In genomic region chr6:143450453-143451362, GRCh38 we compare ENCODE assay signal across 8 cellular contexts. TPM values are rescaled to one million over a fixed set of nuclear protein-coding genes. Genes with fewer than 3 reads are reported as not detected.
DNase-seq lines count a peak whose midpoint lies in the region; ATAC-seq and TF ChIP-seq lines count a peak whose summit lies in the region.

ADAT2 (minus strand) TSS chr6:143450695; CDS start chr6:143450658, 37 bp downstream.
PEX3 (plus strand) TSS chr6:143450805; CDS start chr6:143451043, 238 bp downstream.

- H3K4me1 ChIP-seq in HUES48 (ENCODE audit: control insufficient read depth, insufficient read depth, low read length), result peaks cover 8% of the 10 kb centered on the region; the same call in 1 of the 2 replicates
- no peaks in the 10 kb centered on the region for H3K4me1 ChIP-seq in NT2/D1 (ENCODE audit: insufficient read depth, insufficient read length)
- H3K4me1 ChIP-seq in endocrine pancreas (ENCODE audit: control insufficient read depth, insufficient read depth, low read length), result peaks cover 13% of the 10 kb centered on the region
- H3K4me1 ChIP-seq in mesendoderm (ENCODE audit: control insufficient read depth, low read depth, low read length), result no peaks in the 10 kb centered on the region

- intact Hi-C loops in Calu3 (cut with micrococcal nuclease; ENCODE audit: unreplicated experiment), result no loop called here

- TSS peak; percentile 48 for BruUV-seq in Calu3 (replicated peaks; lab: Mats Ljungman, UMichigan)

- TF ChIP-seq CTCF in Calu3 (IDR thresholded peaks at IDR 0.05; ENCODE audit: unreplicated experiment), result no peak

- peak within 1 kb of the TSS; percentile 95 for H3K56ac ChIP-seq in mesendoderm (ENCODE audit: low read length)

- peaks cover 3% of the 10 kb centered on the region for H3K79me2 ChIP-seq in mesendoderm (ENCODE audit: control insufficient read depth, insufficient read depth, low read length)

- H2AK5ac ChIP-seq in mesendoderm (ENCODE audit: low read length), result no peak within 1 kb of the TSS

- DNase-seq in Calu3, result peak; percentile 89
- DNase-seq in NT2/D1 (ENCODE audit: low read depth, low spot score), result peak; percentile 84
- peak; percentile 97 for DNase-seq in activated CD8-positive, alpha-beta memory T cell treated with anti-CD3 and anti-CD28 coated beads, Interleukin-2, amount 10 ng/mL, durations not matched to agents 7 days and 5 days
- peak; percentile 97 for DNase-seq in mesendoderm
- DNase-seq in stimulated activated CD8-positive, alpha-beta memory T cell treated with anti-CD3 and anti-CD28 coated beads, Interleukin-12 subunit alpha, Interleukin-12 subunit beta, amount 100 ng/mL, for 4 hours (ENCODE audit: low read depth), result peak; percentile 85

- H3K36me3 ChIP-seq in HUES48 (ENCODE audit: control insufficient read depth, insufficient read depth, low read length), result 0 out of 2 replicates have a peak, but pooled peaks cover 3% of the 10 kb centered on the region
- H3K36me3 ChIP-seq in NT2/D1 (ENCODE audit: insufficient read depth, insufficient read length, low read length), result no peaks in the 10 kb centered on the region
- H3K36me3 ChIP-seq in endocrine pancreas (ENCODE audit: control insufficient read depth, insufficient read depth, low read length), result no peaks in the 10 kb centered on the region
- H3K36me3 ChIP-seq in mesendoderm (ENCODE audit: control insufficient read depth, insufficient read depth, low read length), result no peaks in the 10 kb centered on the region

- peak within 1 kb of the TSS; percentile 61 for H3K18ac ChIP-seq in mesendoderm (ENCODE audit: low read length)

- peaks cover 5% of the 10 kb centered on the region for H3K79me1 ChIP-seq in mesendoderm (ENCODE audit: low read length)

- peaks cover 8% of the 10 kb centered on the region for H3K4me1 Mint-ChIP-seq in Calu3 (ENCODE audit: low read depth, unreplicated experiment)
- H3K4me1 Mint-ChIP-seq in activated CD8-positive, alpha-beta memory T cell treated with anti-CD3 and anti-CD28 coated beads, Interleukin-2, amount 10 ng/mL, durations not matched to agents 7 days and 5 days, result peaks cover 37% of the 10 kb centered on the region

- H3K9me3 Mint-ChIP-seq in Calu3 (ENCODE audit: low read depth, unreplicated experiment), result no peaks in the 10 kb centered on the region
- no peaks in the 10 kb centered on the region for H3K9me3 Mint-ChIP-seq in activated CD8-positive, alpha-beta memory T cell treated with anti-CD3 and anti-CD28 coated beads, Interleukin-2, amount 10 ng/mL, durations not matched to agents 7 days and 5 days (ENCODE audit: low read depth)

- peaks cover 17% of the 10 kb centered on the region for H3K36me3 Mint-ChIP-seq in Calu3 (ENCODE audit: insufficient read depth, unreplicated experiment)
- H3K36me3 Mint-ChIP-seq in activated CD8-positive, alpha-beta memory T cell treated with anti-CD3 and anti-CD28 coated beads, Interleukin-2, amount 10 ng/mL, durations not matched to agents 7 days and 5 days, result peaks cover 14% of the 10 kb centered on the region

- no peaks in the 10 kb centered on the region for H3K27me3 ChIP-seq in HUES48 (ENCODE audit: control insufficient read depth, insufficient read depth, low read length)
- no peaks in the 10 kb centered on the region for H3K27me3 ChIP-seq in NT2/D1 (ENCODE audit: insufficient read depth, insufficient read length)
- H3K27me3 ChIP-seq in endocrine pancreas (ENCODE audit: control insufficient read depth, insufficient read depth, low read length), result no peaks in the 10 kb centered on the region
- H3K27me3 ChIP-seq in mesendoderm (ENCODE audit: insufficient read depth, low read length, poor library complexity), result no peaks in the 10 kb centered on the region

- no CpG with 5 or more reads among the region's 55 CpGs for WGBS in mesendoderm (ENCODE audit: extremely low coverage, insufficient coverage, low lambda C conversion rate)

- H3K27ac ChIP-seq in HUES48 (ENCODE audit: low read depth, low read length) (peak within 1 kb of the TSS; percentile 63), mesendoderm (ENCODE audit: low read depth, low read length) (no peak within 1 kb of the TSS)

- peak within 1 kb of the TSS; percentile 86 for H4K5ac ChIP-seq in mesendoderm (ENCODE audit: low read length)

- H3K9me3 ChIP-seq in HUES48 (ENCODE audit: control insufficient read depth, insufficient read depth, low read length) (no peaks in the 10 kb centered on the region), NT2/D1 (ENCODE audit: insufficient read depth, low read length) (no peaks in the 10 kb centered on the region), endocrine pancreas (ENCODE audit: control insufficient read depth, low read length) (no peaks in the 10 kb centered on the region)

- H2BK120ac ChIP-seq in mesendoderm (ENCODE audit: low read depth, low read length), result no peak within 1 kb of the TSS

- CTCF ChIA-PET in Calu3 (lab: Charles Lee), result no interaction called here
- CTCF ChIA-PET in activated CD8-positive, alpha-beta memory T cell treated with anti-CD3 and anti-CD28 coated beads, Interleukin-2, amount 10 ng/mL, durations not matched to agents 7 days and 5 days (lab: Charles Lee), result interaction anchor here (0.8 to 1.1 kb wide), 3 partner anchors 9 to 490 kb away, joined by 3 to 5 read pairs (median 3); no protein-coding TSS in a partner anchor

- H3K4ac ChIP-seq in mesendoderm (ENCODE audit: low read depth, low read length), result no peak within 1 kb of the TSS

- peak within 1 kb of the TSS; percentile 94 for H3K27ac Mint-ChIP-seq in Calu3 (ENCODE audit: unreplicated experiment)
- peak within 1 kb of the TSS; percentile 99 for H3K27ac Mint-ChIP-seq in activated CD8-positive, alpha-beta memory T cell treated with anti-CD3 and anti-CD28 coated beads, Interleukin-2, amount 10 ng/mL, durations not matched to agents 7 days and 5 days

- H4K8ac ChIP-seq in mesendoderm (ENCODE audit: low read depth, low read length), result peak within 1 kb of the TSS; percentile 16

- no peaks in the 10 kb centered on the region for H3K27me3 Mint-ChIP-seq in Calu3 (ENCODE audit: unreplicated experiment)
- no peaks in the 10 kb centered on the region for H3K27me3 Mint-ChIP-seq in activated CD8-positive, alpha-beta memory T cell treated with anti-CD3 and anti-CD28 coated beads, Interleukin-2, amount 10 ng/mL, durations not matched to agents 7 days and 5 days

- peak within 1 kb of the TSS; percentile 98 for H3K4me3 Mint-ChIP-seq in Calu3 (ENCODE audit: low read depth, unreplicated experiment)
- peak within 1 kb of the TSS; percentile 93 for H3K4me3 Mint-ChIP-seq in activated CD8-positive, alpha-beta memory T cell treated with anti-CD3 and anti-CD28 coated beads, Interleukin-2, amount 10 ng/mL, durations not matched to agents 7 days and 5 days

- no peak within 1 kb of the TSS for H3K23ac ChIP-seq in mesendoderm (ENCODE audit: low read length)

- no peak within 1 kb of the TSS for H2BK5ac ChIP-seq in mesendoderm (ENCODE audit: low read length)

- H2BK15ac ChIP-seq in mesendoderm (replicated peaks; ENCODE audit: low read depth), result no peak within 1 kb of the TSS

- H3K9ac ChIP-seq in HUES48 (ENCODE audit: low read depth, low read length), result peak within 1 kb of the TSS; percentile 92
- peak within 1 kb of the TSS; percentile 87 for H3K9ac ChIP-seq in NT2/D1 (ENCODE audit: insufficient read length, low read depth)
- H3K9ac ChIP-seq in endocrine pancreas (ENCODE audit: control insufficient read depth, insufficient read depth, low read length), result peak within 1 kb of the TSS; percentile 98
- peak within 1 kb of the TSS; percentile 95 for H3K9ac ChIP-seq in mesendoderm (ENCODE audit: low read length)

- H3K4me3 ChIP-seq in HUES48 (ENCODE audit: low read depth, low read length), result peak within 1 kb of the TSS; percentile 96
- H3K4me3 ChIP-seq in NT2/D1 (ENCODE audit: insufficient read length, low read depth), result peak within 1 kb of the TSS; percentile 72
- peak within 1 kb of the TSS; percentile 95 for H3K4me3 ChIP-seq in endocrine pancreas (ENCODE audit: control insufficient read depth, insufficient read depth, low read length)
- peak within 1 kb of the TSS; percentile 97 for H3K4me3 ChIP-seq in mesendoderm (ENCODE audit: low read length)

- peak; percentile 96 for ATAC-seq in GM21423 (IDR thresholded peaks at IDR 0.05; ENCODE audit: unreplicated experiment)
- ATAC-seq in activated CD8-positive, alpha-beta memory T cell treated with anti-CD3 and anti-CD28 coated beads, Interleukin-2, amount 10 ng/mL, durations not matched to agents 7 days and 5 days, result peak; percentile 98

- H3K4me2 ChIP-seq in mesendoderm (ENCODE audit: low read length), result peak within 1 kb of the TSS; percentile 98

RNA-seq across cellular contexts. Expression of gene ADAT2, which starts in this region (rescaled TPM):
- 9.9 and 12.0 TPM in 2 replicates for total RNA-seq in Calu3 (2022)
- total RNA-seq in activated CD8-positive, alpha-beta memory T cell treated with anti-CD3 and anti-CD28 coated beads, Interleukin-2, amount 10 ng/mL, durations not matched to agents 7 days and 5 days, result 10 to 100 TPM; 22.1 to 24.3 TPM
- 5.4 TPM for polyA plus RNA-seq in mesendoderm (2013, experiment 1 of 2)
- 4.4 TPM for polyA plus RNA-seq in mesendoderm (2013, experiment 2 of 2)

RNA-seq across cellular contexts. Expression of gene PEX3, which starts in this region (rescaled TPM):
- total RNA-seq in Calu3 (2022), result 13.6 and 16.0 TPM in 2 replicates
- total RNA-seq in activated CD8-positive, alpha-beta memory T cell treated with anti-CD3 and anti-CD28 coated beads, Interleukin-2, amount 10 ng/mL, durations not matched to agents 7 days and 5 days, result 10 to 100 TPM; 17.9 to 18.4 TPM
- polyA plus RNA-seq in mesendoderm (2013, experiment 1 of 2), result 24.3 TPM
- polyA plus RNA-seq in mesendoderm (2013, experiment 2 of 2), result 24.9 TPM
